ENCODE assay signal across 16 cellular contexts in the genomic region with DNA sequence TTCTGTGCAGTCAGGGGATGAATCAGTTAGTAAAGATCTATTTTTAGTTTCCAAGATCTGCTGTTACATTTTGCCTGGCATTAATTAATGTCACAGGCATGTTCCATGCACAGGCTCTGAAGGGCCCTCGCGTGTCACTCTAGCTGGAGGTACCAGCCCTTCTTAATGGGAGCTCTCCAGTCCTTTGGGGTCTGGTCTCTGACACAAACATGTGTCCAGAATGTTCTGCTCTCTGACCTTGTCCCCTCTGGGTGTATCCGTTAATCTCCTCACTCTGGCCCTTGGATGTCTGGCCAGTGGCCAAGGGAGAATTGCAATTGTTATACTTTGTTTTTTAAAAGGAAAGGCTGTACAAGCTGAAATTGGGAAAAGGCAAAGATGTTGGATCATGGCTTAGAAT. TPM values are rescaled to one million over a fixed set of nuclear protein-coding genes. Genes with fewer than 3 reads are reported as not detected.
A peak's percentile ranks its signal among the peaks of the same experiment; 100 is the strongest.
DNase-seq lines count a peak whose midpoint lies in the region; ATAC-seq, FAIRE-seq and TF ChIP-seq lines count a peak whose summit lies in the region.
"Had no signal": no experiment of that assay in that cellular context is flagged by ENCODE, and none has a peak within 500 bp of the region (broad histone marks: within the 10 kb centered on the region; RNA-seq: fewer than 3 reads in every experiment).

No MANE protein-coding gene starts in this region.

- POLR2A ChIA-PET in activated CD8-positive, alpha-beta T cell treated with anti-CD3 and anti-CD28 coated beads for 36 hours (lab: Charles Lee) = interaction anchor here (0.7 to 7.8 kb wide), 7 partner anchors 12 to 74 kb away, joined by 3 to 73 read pairs (median 3); no protein-coding TSS in a partner anchor

- no peaks in the 10 kb centered on the region for H3K27me3 Mint-ChIP-seq in activated CD8-positive, alpha-beta T cell treated with anti-CD3 and anti-CD28 coated beads for 36 hours
- peaks cover 4% of the 10 kb centered on the region for H3K27me3 Mint-ChIP-seq in osteocyte (ENCODE audit: unreplicated experiment)

- peak; percentile 38 for DNase-seq in activated CD8-positive, alpha-beta T cell treated with anti-CD3 and anti-CD28 coated beads for 36 hours
- DNase-seq in Right ventricle myocardium inferior (ENCODE audit: missing footprints) (peak; percentile 48), sciatic nerve (ENCODE audit: low spot score) (no peak), kidney (no peak), osteocyte (ENCODE audit: extremely low spot score, unreplicated experiment) (no peak)
- DNase-seq: activated CD4-positive, alpha-beta T cell treated with anti-CD3 and anti-CD28 coated beads, Interleukin-2, amount 50 U/mL, for 4 hours; BE2C; KG1; midbrain; NCI-H187 had no signal

- no peak for FAIRE-seq in kidney (lab: Jason Lieb, UNC)
- FAIRE-seq: astrocyte, G401.6, GM18507 had no signal

- no peak for ATAC-seq in activated CD8-positive, alpha-beta T cell treated with anti-CD3 and anti-CD28 coated beads for 36 hours
- ATAC-seq in Right ventricle myocardium inferior (peak; percentile 62), sciatic nerve (peak; percentile 40), GM21576 (IDR thresholded peaks at IDR 0.05; ENCODE audit: unreplicated experiment) (no peak), GM19351 (IDR thresholded peaks at IDR 0.05; ENCODE audit: unreplicated experiment) (no peak)

- no peaks in the 10 kb centered on the region for H3K9me3 Mint-ChIP-seq in activated CD8-positive, alpha-beta T cell treated with anti-CD3 and anti-CD28 coated beads for 36 hours
- H3K9me3 Mint-ChIP-seq in osteocyte (ENCODE audit: unreplicated experiment) = peaks cover 4% of the 10 kb centered on the region

- H3K4me2 ChIP-seq in BLaER1 treated with 17β-estradiol and CSF1 and Interleukin-3, amounts not matched to agents 10 nM and 100 nM = peak overlapping the region in 7 of 11 experiments; percentile 12 to 54 (median 44); a peak in 12 of 22 replicates

- H3K27ac Mint-ChIP-seq in activated CD8-positive, alpha-beta T cell treated with anti-CD3 and anti-CD28 coated beads for 36 hours = peak overlapping the region; percentile 98
- H3K27ac Mint-ChIP-seq in osteocyte (ENCODE audit: unreplicated experiment) = no peak overlapping the region

- no peaks in the 10 kb centered on the region for H3K36me3 ChIP-seq in BLaER1 treated with 17β-estradiol and CSF1 and Interleukin-3, amounts not matched to agents 10 nM and 100 nM
- H3K36me3 ChIP-seq in kidney (ENCODE audit: control insufficient read depth in 1 of 2, insufficient read depth in 2 of 2, low read length in 2 of 2) = no peaks in the 10 kb centered on the region
- H3K36me3 ChIP-seq: BE2C had no signal

- H3K36me3 Mint-ChIP-seq in activated CD8-positive, alpha-beta T cell treated with anti-CD3 and anti-CD28 coated beads for 36 hours (ENCODE audit: low read depth) = peaks cover 29% of the 10 kb centered on the region
- no peaks in the 10 kb centered on the region for H3K36me3 Mint-ChIP-seq in osteocyte (ENCODE audit: unreplicated experiment)

- H3K9ac ChIP-seq in BLaER1 treated with 17β-estradiol and CSF1 and Interleukin-3, amounts not matched to agents 10 nM and 100 nM = no peak overlapping the region
- no peak overlapping the region for H3K9ac ChIP-seq in kidney (ENCODE audit: low read length in 2 of 2)

- no peak for TF ChIP-seq CTCF in activated CD8-positive, alpha-beta T cell treated with anti-CD3 and anti-CD28 coated beads for 36 hours (IDR thresholded peaks at IDR 0.05)
- TF ChIP-seq CTCF in kidney (IDR thresholded peaks at IDR 0.05; ENCODE audit: borderline replicate concordance, extremely low read depth, insufficient read depth) = no peak
- no peak for TF ChIP-seq CTCF in osteocyte (IDR thresholded peaks at IDR 0.05)

- H3K4me3 ChIP-seq in BLaER1 treated with 17β-estradiol and CSF1 and Interleukin-3, amounts not matched to agents 10 nM and 100 nM = no peak overlapping the region
- H3K4me3 ChIP-seq in kidney (ENCODE audit: low read length in 2 of 2) = no peak overlapping the region

- intact Hi-C loops in activated CD8-positive, alpha-beta T cell treated with anti-CD3 and anti-CD28 coated beads for 36 hours (cut with micrococcal nuclease) = loop anchor here (2.0 kb wide), 1 partner anchor 16 kb away; the partner anchor contains the start of gene ZNF831
- intact Hi-C loops in Right ventricle myocardium inferior (cut with DNase I) = loop anchor here (5.0 to 10.0 kb wide), 2 partner anchors 60 to 62 kb away; no protein-coding TSS in a partner anchor
- intact Hi-C loops in sciatic nerve (cut with DNase I) = no loop called here
- intact Hi-C loops in kidney (cut with DNase I) = no loop called here

- peak overlapping the region; percentile 83 for H3K4me3 Mint-ChIP-seq in activated CD8-positive, alpha-beta T cell treated with anti-CD3 and anti-CD28 coated beads for 36 hours
- H3K4me3 Mint-ChIP-seq in osteocyte (ENCODE audit: unreplicated experiment) = no peak overlapping the region

- H3K9me3 ChIP-seq in BLaER1 treated with 17β-estradiol and CSF1 and Interleukin-3, amounts not matched to agents 10 nM and 100 nM (replicated peaks in 1 of 11) = peaks cover 0 to 13% (median 0%) of the 10 kb centered on the region in 11 experiments; a peak in 5 of 22 replicates
- H3K9me3 ChIP-seq in kidney (ENCODE audit: control insufficient read depth in 1 of 2, low read length in 2 of 2) = no peaks in the 10 kb centered on the region
- H3K9me3 ChIP-seq: BE2C had no signal

- H3K27ac ChIP-seq in BLaER1 treated with 17β-estradiol and CSF1 and Interleukin-3, amounts not matched to agents 10 nM and 100 nM = no peak overlapping the region
- no peak overlapping the region for H3K27ac ChIP-seq in kidney (ENCODE audit: low read depth in 2 of 2, low read length in 2 of 2)

- no peaks in the 10 kb centered on the region for H3K27me3 ChIP-seq in BLaER1 treated with 17β-estradiol and CSF1 and Interleukin-3, amounts not matched to agents 10 nM and 100 nM

- H3K4me1 Mint-ChIP-seq in activated CD8-positive, alpha-beta T cell treated with anti-CD3 and anti-CD28 coated beads for 36 hours (ENCODE audit: low read depth) = peaks cover 80% of the 10 kb centered on the region
- peaks cover 6% of the 10 kb centered on the region for H3K4me1 Mint-ChIP-seq in osteocyte (ENCODE audit: unreplicated experiment)

- CTCF ChIA-PET in activated CD8-positive, alpha-beta T cell treated with anti-CD3 and anti-CD28 coated beads for 36 hours (lab: Charles Lee) = interaction anchor here (0.7 to 2.8 kb wide), 9 partner anchors 11 to 74 kb away, joined by 3 to 13 read pairs (median 5); no protein-coding TSS in a partner anchor

- H4K20me1 ChIP-seq in BLaER1 treated with 17β-estradiol and CSF1 and Interleukin-3, amounts not matched to agents 10 nM and 100 nM = no peaks in the 10 kb centered on the region

- peaks cover 9 to 73% (median 62%) of the 10 kb centered on the region in 10 experiments for H3K4me1 ChIP-seq in BLaER1 treated with 17β-estradiol and CSF1 and Interleukin-3, amounts not matched to agents 10 nM and 100 nM
- H3K4me1 ChIP-seq in kidney (ENCODE audit: control insufficient read depth in 1 of 2, insufficient read depth in 1 of 2, low read depth in 1 of 2, low read length in 2 of 2) = peaks cover 0 to 14% of the 10 kb centered on the region in 2 donors

RNA-seq across cellular contexts. Expression of gene ZNF831, which starts 16.4 kb away (rescaled TPM):
- total RNA-seq in activated CD8-positive, alpha-beta T cell treated with anti-CD3 and anti-CD28 coated beads for 36 hours = 10 to 100 TPM; 10.9 to 11.9 TPM
- total RNA-seq in Right ventricle myocardium inferior (0.11 TPM), sciatic nerve (0.36 TPM), kidney (1.9 TPM), osteocyte (not detected in 2 replicates)
- 0.04 TPM for polyA plus RNA-seq in kidney (ENCODE audit: insufficient read depth, low read depth, low replicate concordance)
- total RNA-seq: astrocyte had no signal

Comparison
In these comparisons a context has a peak if more than half of its experiments do, and no peak if none do; other contexts are left out.
1. ATAC-seq: peak in Right ventricle myocardium inferior (single experiment) and sciatic nerve (single experiment); none in activated CD8-positive, alpha-beta T cell treated with anti-CD3 and anti-CD28 coated beads for 36 hours (single experiment), GM21576 (single experiment) and GM19351 (single experiment).
2. DNase-seq: peak in activated CD8-positive, alpha-beta T cell treated with anti-CD3 and anti-CD28 coated beads for 36 hours (single experiment) and Right ventricle myocardium inferior (single experiment); none in sciatic nerve (single experiment), kidney (single experiment) and osteocyte (single experiment).
3. intact Hi-C loops: an anchor here in activated CD8-positive, alpha-beta T cell treated with anti-CD3 and anti-CD28 coated beads for 36 hours (2.0 kb wide) and Right ventricle myocardium inferior (5.0 to 10.0 kb wide); none called in sciatic nerve and kidney.